ENCODE assay signal across 1 cellular context in the genomic region with DNA sequence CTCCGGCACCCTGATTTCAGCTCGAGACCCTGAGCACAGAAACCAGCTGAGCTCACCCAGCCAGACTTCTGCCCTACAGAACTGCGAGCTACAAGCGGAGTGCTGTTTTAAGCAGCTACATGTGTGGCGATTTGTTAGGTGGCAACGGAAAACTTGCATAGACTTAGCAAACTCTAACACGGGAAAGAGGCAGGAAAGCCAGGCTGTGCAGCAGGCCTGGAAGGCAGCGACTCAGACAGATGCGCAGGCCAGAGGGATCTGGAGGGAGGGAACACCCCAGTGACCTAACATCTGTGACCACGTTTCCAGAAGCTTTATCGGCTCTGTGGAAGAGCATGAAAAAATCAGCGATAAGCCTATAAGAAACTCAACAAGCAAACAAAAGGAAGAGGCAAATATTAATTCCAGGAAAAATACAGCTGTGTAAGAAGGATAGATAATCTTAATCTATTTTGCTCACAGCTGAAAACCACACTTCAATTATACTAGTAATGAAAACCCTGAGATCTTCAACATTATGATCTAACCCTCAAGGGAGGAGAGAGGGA.
TF ChIP-seq lines count a peak whose summit lies in the region.

No MANE protein-coding gene starts in this region.

TF ChIP-seq in WTC11, 78 proteins besides CTCF, POLR2A, EP300 and RAD21 (continued from another document):
- TF ChIP-seq IRF2 (CRISPR knock-in tag; IDR thresholded peaks at IDR 0.05; ENCODE audit: borderline replicate concordance, low read depth) (no peak), ZNF263 (CRISPR knock-in tag; IDR thresholded peaks at IDR 0.05; ENCODE audit: low read depth) (no peak), TEAD1 (CRISPR knock-in tag; IDR thresholded peaks at IDR 0.05) (no peak), SOX15 (CRISPR knock-in tag; IDR thresholded peaks at IDR 0.05) (no peak)
- TF ChIP-seq, protein P1, sequence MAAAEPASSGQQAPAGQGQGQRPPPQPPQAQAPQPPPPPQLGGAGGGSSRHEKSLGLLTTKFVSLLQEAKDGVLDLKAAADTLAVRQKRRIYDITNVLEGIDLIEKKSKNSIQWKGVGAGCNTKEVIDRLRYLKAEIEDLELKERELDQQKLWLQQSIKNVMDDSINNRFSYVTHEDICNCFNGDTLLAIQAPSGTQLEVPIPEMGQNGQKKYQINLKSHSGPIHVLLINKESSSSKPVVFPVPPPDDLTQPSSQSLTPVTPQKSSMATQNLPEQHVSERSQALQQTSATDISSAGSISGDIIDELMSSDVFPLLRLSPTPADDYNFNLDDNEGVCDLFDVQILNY (CRISPR knock-in tag; IDR thresholded peaks at IDR 0.05): no peak
- TF ChIP-seq, protein P2, sequence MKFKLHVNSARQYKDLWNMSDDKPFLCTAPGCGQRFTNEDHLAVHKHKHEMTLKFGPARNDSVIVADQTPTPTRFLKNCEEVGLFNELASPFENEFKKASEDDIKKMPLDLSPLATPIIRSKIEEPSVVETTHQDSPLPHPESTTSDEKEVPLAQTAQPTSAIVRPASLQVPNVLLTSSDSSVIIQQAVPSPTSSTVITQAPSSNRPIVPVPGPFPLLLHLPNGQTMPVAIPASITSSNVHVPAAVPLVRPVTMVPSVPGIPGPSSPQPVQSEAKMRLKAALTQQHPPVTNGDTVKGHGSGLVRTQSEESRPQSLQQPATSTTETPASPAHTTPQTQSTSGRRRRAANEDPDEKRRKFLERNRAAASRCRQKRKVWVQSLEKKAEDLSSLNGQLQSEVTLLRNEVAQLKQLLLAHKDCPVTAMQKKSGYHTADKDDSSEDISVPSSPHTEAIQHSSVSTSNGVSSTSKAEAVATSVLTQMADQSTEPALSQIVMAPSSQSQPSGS (CRISPR knock-in tag; IDR thresholded peaks at IDR 0.05; ENCODE audit: borderline replicate concordance, low read depth): no peak
- TF ChIP-seq, protein P3, sequence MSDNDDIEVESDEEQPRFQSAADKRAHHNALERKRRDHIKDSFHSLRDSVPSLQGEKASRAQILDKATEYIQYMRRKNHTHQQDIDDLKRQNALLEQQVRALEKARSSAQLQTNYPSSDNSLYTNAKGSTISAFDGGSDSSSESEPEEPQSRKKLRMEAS (CRISPR knock-in tag; IDR thresholded peaks at IDR 0.05): no peak
- TF ChIP-seq, protein P4, sequence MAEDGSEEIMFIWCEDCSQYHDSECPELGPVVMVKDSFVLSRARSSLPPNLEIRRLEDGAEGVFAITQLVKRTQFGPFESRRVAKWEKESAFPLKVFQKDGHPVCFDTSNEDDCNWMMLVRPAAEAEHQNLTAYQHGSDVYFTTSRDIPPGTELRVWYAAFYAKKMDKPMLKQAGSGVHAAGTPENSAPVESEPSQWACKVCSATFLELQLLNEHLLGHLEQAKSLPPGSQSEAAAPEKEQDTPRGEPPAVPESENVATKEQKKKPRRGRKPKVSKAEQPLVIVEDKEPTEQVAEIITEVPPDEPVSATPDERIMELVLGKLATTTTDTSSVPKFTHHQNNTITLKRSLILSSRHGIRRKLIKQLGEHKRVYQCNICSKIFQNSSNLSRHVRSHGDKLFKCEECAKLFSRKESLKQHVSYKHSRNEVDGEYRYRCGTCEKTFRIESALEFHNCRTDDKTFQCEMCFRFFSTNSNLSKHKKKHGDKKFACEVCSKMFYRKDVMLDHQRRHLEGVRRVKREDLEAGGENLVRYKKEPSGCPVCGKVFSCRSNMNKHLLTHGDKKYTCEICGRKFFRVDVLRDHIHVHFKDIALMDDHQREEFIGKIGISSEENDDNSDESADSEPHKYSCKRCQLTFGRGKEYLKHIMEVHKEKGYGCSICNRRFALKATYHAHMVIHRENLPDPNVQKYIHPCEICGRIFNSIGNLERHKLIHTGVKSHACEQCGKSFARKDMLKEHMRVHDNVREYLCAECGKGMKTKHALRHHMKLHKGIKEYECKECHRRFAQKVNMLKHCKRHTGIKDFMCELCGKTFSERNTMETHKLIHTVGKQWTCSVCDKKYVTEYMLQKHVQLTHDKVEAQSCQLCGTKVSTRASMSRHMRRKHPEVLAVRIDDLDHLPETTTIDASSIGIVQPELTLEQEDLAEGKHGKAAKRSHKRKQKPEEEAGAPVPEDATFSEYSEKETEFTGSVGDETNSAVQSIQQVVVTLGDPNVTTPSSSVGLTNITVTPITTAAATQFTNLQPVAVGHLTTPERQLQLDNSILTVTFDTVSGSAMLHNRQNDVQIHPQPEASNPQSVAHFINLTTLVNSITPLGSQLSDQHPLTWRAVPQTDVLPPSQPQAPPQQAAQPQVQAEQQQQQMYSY (CRISPR knock-in tag; IDR thresholded peaks at IDR 0.05): no peak
TF ChIP-seq in WTC11: peak in this region for 0.
